In the genomic region with DNA sequence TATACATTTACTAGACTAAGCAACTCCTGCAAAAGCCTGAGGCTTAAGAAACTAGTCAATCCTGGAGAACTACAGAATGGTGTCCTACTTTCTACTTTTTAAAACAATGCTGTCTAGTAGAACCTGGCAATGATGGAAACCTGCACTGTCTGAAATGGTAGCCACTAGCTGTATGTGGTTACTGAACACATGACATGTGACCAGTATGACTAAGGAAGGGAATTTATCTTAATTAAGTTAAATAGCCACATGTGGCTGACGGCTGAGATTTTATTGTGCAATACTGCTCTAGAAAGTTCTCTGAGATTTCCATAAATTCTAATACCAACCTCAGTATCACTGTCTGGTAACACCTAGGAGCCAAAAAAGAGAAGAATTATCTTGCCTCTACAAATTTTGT, we compare ENCODE assay signal across 14 cellular contexts. TPM values are rescaled to one million over a fixed set of nuclear protein-coding genes. Genes with fewer than 3 reads are reported as not detected.
DNase-seq lines count a peak whose midpoint lies in the region; ATAC-seq, FAIRE-seq and TF ChIP-seq lines count a peak whose summit lies in the region.
"Had no signal": no experiment of that assay in that cellular context is flagged by ENCODE, and none has a peak within 500 bp of the region (broad histone marks: within the 10 kb centered on the region; RNA-seq: fewer than 3 reads in every experiment).

No MANE protein-coding gene starts in this region.

- TF ChIP-seq CTCF in astrocyte (IDR thresholded peaks at IDR 0.05; ENCODE audit: insufficient read depth, low read depth, low read length) = no peak
- no peak for TF ChIP-seq CTCF in gastroesophageal sphincter (IDR thresholded peaks at IDR 0.05)

- no peak overlapping the region for H3K9ac ChIP-seq in astrocyte (ENCODE audit: low read length)

- no peak for FAIRE-seq in astrocyte (lab: Jason Lieb, UNC)

- H3K4me3 Mint-ChIP-seq in astrocyte (ENCODE audit: unreplicated experiment) = no peak overlapping the region
- H3K4me3 Mint-ChIP-seq: WTC11 had no signal

- WGBS in gastroesophageal sphincter (ENCODE audit: low coverage in 1 of 2), 2 donors = 36 to 44% methylated on average over 1 of the region's 1 CpG
- WGBS in aorta, 2 donors = 75 to 85% methylated on average over 1 of the region's 1 CpG

- H3K27ac ChIP-seq in astrocyte (ENCODE audit: low read depth, low read length) (no peak overlapping the region), gastroesophageal sphincter (no peak overlapping the region), aorta (ENCODE audit: low read depth in 1 of 2, low read length in 2 of 2) (no peak overlapping the region)
- H3K27ac ChIP-seq: cardiac muscle cell, stomach had no signal

- H3K4me1 ChIP-seq in astrocyte (ENCODE audit: insufficient read depth, low read length) (no peaks in the 10 kb centered on the region), gastroesophageal sphincter (peaks cover 0 to 32% (median 0%) of the 10 kb centered on the region in 3 donors), aorta (ENCODE audit: control insufficient read depth in 1 of 2, insufficient read depth in 2 of 2, low read length in 2 of 2) (no peaks in the 10 kb centered on the region)

- H3K27me3 ChIP-seq in astrocyte (ENCODE audit: insufficient read depth, low read length) (no peaks in the 10 kb centered on the region), gastroesophageal sphincter (no peaks in the 10 kb centered on the region), aorta (ENCODE audit: control insufficient read depth in 1 of 2, insufficient read depth in 2 of 2, low read length in 1 of 2) (no peaks in the 10 kb centered on the region)
- H3K27me3 ChIP-seq: cardiac muscle cell, stomach had no signal

- DNase-seq in HS-5 (ENCODE audit: low read depth) = peak; percentile 32
- DNase-seq in astrocyte (ENCODE audit: low read depth) = peak; percentile 91
- no peak for DNase-seq in aorta
- no peak for DNase-seq in Kasumi-1 (lab: John Stamatoyannopoulos, UW)
- DNase-seq: kidney glomerular epithelial cell; NCI-H446 treated with DMSO at 0.1 percent for 48 hours; SHP77 treated with DMSO at 0.1 percent for 48 hours; stimulated activated CD4-positive, alpha-beta T cell treated with anti-CD3 and anti-CD28 coated beads, Interleukin-4, amount 100 ng/mL, for 24 hours; stomach had no signal

- no peaks in the 10 kb centered on the region for H3K27me3 Mint-ChIP-seq in astrocyte (ENCODE audit: low read depth, unreplicated experiment)

- no peak overlapping the region for H3K4me3 ChIP-seq in astrocyte (ENCODE audit: insufficient read depth, low read depth, low read length)
- H3K4me3 ChIP-seq in gastroesophageal sphincter = no peak overlapping the region
- no peak overlapping the region for H3K4me3 ChIP-seq in aorta (ENCODE audit: low read length in 2 of 2)
- H3K4me3 ChIP-seq: cardiac muscle cell, stomach had no signal

- ATAC-seq in gastroesophageal sphincter (peak; percentile 50), aorta (ENCODE audit: low FRiP score) (peak; percentile 29), GM19395 (IDR thresholded peaks at IDR 0.05; ENCODE audit: unreplicated experiment) (no peak), GM21390 (IDR thresholded peaks at IDR 0.05; ENCODE audit: unreplicated experiment) (no peak)
- ATAC-seq: WTC11 had no signal

- TF ChIP-seq EP300 in gastroesophageal sphincter (IDR thresholded peaks at IDR 0.05) = no peak

- H3K36me3 ChIP-seq in astrocyte (ENCODE audit: insufficient read depth, low read length) = peaks cover 12% of the 10 kb centered on the region
- H3K36me3 ChIP-seq in gastroesophageal sphincter = peaks cover 6 to 36% of the 10 kb centered on the region in 2 donors
- H3K36me3 ChIP-seq in aorta (ENCODE audit: control insufficient read depth in 1 of 2, insufficient read depth in 2 of 2, low read length in 1 of 2) = peaks cover 3 to 4% of the 10 kb centered on the region in 2 donors

- H3K79me2 ChIP-seq in astrocyte (ENCODE audit: insufficient read depth, low read length) = no peaks in the 10 kb centered on the region

- TF ChIP-seq POLR2A in gastroesophageal sphincter (IDR thresholded peaks at IDR 0.05) = no peak

- no peaks in the 10 kb centered on the region for H3K9me3 ChIP-seq in astrocyte (ENCODE audit: insufficient read depth, low read depth, low read length)
- H3K9me3 ChIP-seq in gastroesophageal sphincter = no peaks in the 10 kb centered on the region
- no peaks in the 10 kb centered on the region for H3K9me3 ChIP-seq in aorta (ENCODE audit: control insufficient read depth, low read length)
- H3K9me3 ChIP-seq: stomach had no signal

- H2AFZ ChIP-seq in astrocyte (ENCODE audit: low read depth, low read length) = no peak overlapping the region

- H4K20me1 ChIP-seq in astrocyte (ENCODE audit: insufficient read depth, low read length) = no peaks in the 10 kb centered on the region

- H3K36me3 Mint-ChIP-seq in astrocyte (ENCODE audit: low read depth, unreplicated experiment) = peaks cover 20% of the 10 kb centered on the region

- no peak overlapping the region for H3K4me2 ChIP-seq in astrocyte (ENCODE audit: low read length)

- no peaks in the 10 kb centered on the region for H3K9me3 Mint-ChIP-seq in astrocyte (ENCODE audit: unreplicated experiment)
- H3K9me3 Mint-ChIP-seq: WTC11 had no signal

- peaks cover 5% of the 10 kb centered on the region for H3K4me1 Mint-ChIP-seq in astrocyte (ENCODE audit: low read depth, unreplicated experiment)
- H3K4me1 Mint-ChIP-seq: WTC11 had no signal

- intact Hi-C loops in aorta (cut with DNase I) = no loop called here

- H3K27ac Mint-ChIP-seq in astrocyte (ENCODE audit: unreplicated experiment) = no peak overlapping the region
- H3K27ac Mint-ChIP-seq: WTC11 had no signal

RNA-seq across cellular contexts. Expression of gene RAPGEF6, which starts 44.9 kb away (rescaled TPM):
- total RNA-seq in astrocyte = 14.1 and 14.9 TPM in 2 replicates
- 10 to 100 TPM; 14.0 to 23.7 (median 17.9) TPM for total RNA-seq in gastroesophageal sphincter
- 10 to 100 TPM; 26.1 to 26.6 TPM for total RNA-seq in aorta
- 1 to 10 TPM; 2.1 to 4.1 TPM for polyA plus RNA-seq in aorta

Comparison
In these comparisons a context has a peak if more than half of its experiments do, and no peak if none do; other contexts are left out.
1. DNase-seq: peak in HS-5 (single experiment) and astrocyte (single experiment); none in aorta (0 of 2) and Kasumi-1 (0 of 2).
2. ATAC-seq: peak in gastroesophageal sphincter (single experiment) and aorta (single experiment); none in GM19395 (single experiment) and GM21390 (single experiment).